13 cellular contexts compared by ENCODE assay signal in the genomic region with DNA sequence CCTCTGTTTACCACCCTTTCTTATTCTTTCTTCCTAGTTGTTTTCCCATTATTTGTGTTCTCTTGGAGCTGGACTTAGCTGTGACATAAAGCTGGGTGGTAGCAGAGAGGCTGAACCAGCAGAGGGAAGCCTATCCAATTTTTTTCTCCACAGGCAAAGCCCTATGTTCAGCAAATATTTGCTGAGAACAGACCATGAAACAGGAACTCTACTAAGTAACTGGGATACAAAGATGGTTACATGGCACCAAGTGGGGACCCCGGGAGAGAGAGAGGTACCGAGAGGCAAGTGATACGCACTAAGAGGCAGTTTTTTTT. TPM values are rescaled to one million over a fixed set of nuclear protein-coding genes. Genes with fewer than 3 reads are reported as not detected.
A peak's percentile ranks its signal among the peaks of the same experiment; 100 is the strongest.
DNase-seq lines count a peak whose midpoint lies in the region; ATAC-seq, FAIRE-seq and TF ChIP-seq lines count a peak whose summit lies in the region.
"Had no signal": no experiment of that assay in that cellular context is flagged by ENCODE, and none has a peak within 500 bp of the region (broad histone marks: within the 10 kb centered on the region; RNA-seq: fewer than 3 reads in every experiment).

No MANE protein-coding gene starts in this region.

- H3K27ac ChIP-seq in endothelial cell of umbilical vein (ENCODE audit: insufficient read depth, low read depth, low read length) (no peak overlapping the region), gastrocnemius medialis (peak overlapping the region; percentile 86 to 93 (median 90))

- CTCF ChIA-PET in endothelial cell of umbilical vein (lab: Charles Lee): interaction anchor here (0.7 to 3.1 kb wide), 29 partner anchors 8 to 285 kb away, joined by 3 to 49 read pairs (median 4); partner anchors contain the start of genes HAX1 and UBAP2L

- DNase-seq in DMS 273 (lab: John Stamatoyannopoulos, UW; ENCODE audit: unreplicated experiment) (peak; percentile 56), DMS 273 treated with DMSO at 0.1 percent for 48 hours (lab: John Stamatoyannopoulos, UW) (no peak), NCI-H69 (lab: John Stamatoyannopoulos, UW) (peak; percentile 14), endothelial cell of umbilical vein (ENCODE audit: low read depth, low spot score) (no peak), gastrocnemius medialis (no peak), foreskin melanocyte (no peak), iPS-NIHi11 (ENCODE audit: low spot score) (no peak), hippocampal formation (lab: John Stamatoyannopoulos, UW) (no peak)
- DNase-seq: activated T-cell treated with anti-CD3 and anti-CD28 coated beads, Interleukin-2, amount 50 U/mL, for 1 hour; GF-D8 had no signal

- no peak overlapping the region for H3K9ac ChIP-seq in endothelial cell of umbilical vein (replicated peaks; ENCODE audit: extremely low read depth, insufficient read depth, low read length)

- dilution Hi-C loops in endothelial cell of umbilical vein (cut with MboI; ENCODE audit: extremely low pct_ligation_motif_present, low sequenced_read_pairs): no loop called here

- POLR2A ChIA-PET in endothelial cell of umbilical vein (lab: Charles Lee): interaction anchor here (0.5 to 1.2 kb wide), 3 partner anchors 9 to 72 kb away, joined by 3 to 10 read pairs (median 6); partner anchors contain the start of gene UBAP2L

- no peaks in the 10 kb centered on the region for H4K20me1 ChIP-seq in endothelial cell of umbilical vein (replicated peaks; ENCODE audit: control insufficient read depth, extremely low read depth, insufficient read depth, low read length)

- no peaks in the 10 kb centered on the region for H3K9me1 ChIP-seq in endothelial cell of umbilical vein (replicated peaks; ENCODE audit: control insufficient read depth, extremely low read depth, insufficient read depth, low read length)

- H3K9me3 ChIP-seq in endothelial cell of umbilical vein (replicated peaks; ENCODE audit: control insufficient read depth, insufficient read depth, low read length) (no peaks in the 10 kb centered on the region), gastrocnemius medialis (no peaks in the 10 kb centered on the region)
- H3K9me3 ChIP-seq: tibial nerve had no signal

- H2AFZ ChIP-seq in endothelial cell of umbilical vein (ENCODE audit: low read depth, low read length): peak overlapping the region; percentile 65

- no peak for ATAC-seq in gastrocnemius medialis

- no TSS peak for BruUV-seq in endothelial cell of umbilical vein (replicated peaks; lab: Mats Ljungman, UMichigan)

- no peak for FAIRE-seq in endothelial cell of umbilical vein (lab: Jason Lieb, UNC)

- no peaks in the 10 kb centered on the region for H3K36me3 ChIP-seq in endothelial cell of umbilical vein (ENCODE audit: control insufficient read depth in 2 of 2, extremely low read depth in 1 of 2, insufficient read depth in 2 of 2, low read length in 2 of 2)
- no peaks in the 10 kb centered on the region for H3K36me3 ChIP-seq in gastrocnemius medialis
- H3K36me3 ChIP-seq: tibial nerve had no signal

- H3K79me2 ChIP-seq in endothelial cell of umbilical vein (ENCODE audit: control insufficient read depth, insufficient read depth, low read length): no peaks in the 10 kb centered on the region

- H3K4me3 ChIP-seq in endothelial cell of umbilical vein (replicated peaks in 1 of 3; ENCODE audit: insufficient read depth in 1 of 3, low read depth in 1 of 3, low read length in 3 of 3) (no peak overlapping the region), gastrocnemius medialis (no peak overlapping the region)
- H3K4me3 ChIP-seq: tibial nerve had no signal

- H3K4me1 ChIP-seq in endothelial cell of umbilical vein (ENCODE audit: control insufficient read depth, extremely low read depth, insufficient read depth, low read length) (no peaks in the 10 kb centered on the region), gastrocnemius medialis (peaks cover 4 to 12% of the 10 kb centered on the region in 2 donors)

- no peak for TF ChIP-seq POLR2A in endothelial cell of umbilical vein (IDR thresholded peaks at IDR 0.05; ENCODE audit: low read depth, low read length)
- no peak for TF ChIP-seq POLR2A in gastrocnemius medialis (IDR thresholded peaks at IDR 0.05)

- in situ Hi-C loops in gastrocnemius medialis (cut with MboI; ENCODE audit: low sequenced_read_pairs in 4 of 4): loop anchor here in 2 of 4 donors (10.0 kb wide), 1 partner anchor 75 kb away; the partner anchor contains the start of gene HAX1 (in 2 of the 2)

- H3K27me3 ChIP-seq in endothelial cell of umbilical vein (ENCODE audit: control insufficient read depth in 2 of 2, insufficient read depth in 2 of 2, low read length in 2 of 2) (peaks cover 0 to 4% of the 10 kb centered on the region in 2 experiments), gastrocnemius medialis (no peaks in the 10 kb centered on the region)
- H3K27me3 ChIP-seq: tibial nerve had no signal

- H3K4me2 ChIP-seq in endothelial cell of umbilical vein (ENCODE audit: insufficient read depth, low read length): peak overlapping the region; percentile 4

- intact Hi-C loops in endothelial cell of umbilical vein (cut with micrococcal nuclease) (loop anchor here (1.0 to 10.0 kb wide), 3 partner anchors 73 to 275 kb away; partner anchors contain the start of gene HAX1), gastrocnemius medialis (cut with DNase I; ENCODE audit: low total_unique reads) (loop anchor here (1.0 to 10.0 kb wide), 3 partner anchors 19 to 355 kb away; partner anchors contain the start of genes HAX1 and UBE2Q1)

- TF ChIP-seq CTCF in endothelial cell of umbilical vein (IDR thresholded peaks at IDR 0.05; ENCODE audit: extremely low read depth in 1 of 2, insufficient read depth in 1 of 2, low read depth in 1 of 2, low read length in 2 of 2): no peak
- TF ChIP-seq CTCF in gastrocnemius medialis (IDR thresholded peaks at IDR 0.05 in 4 of 5, conservative IDR thresholded peaks at IDR 0.05 in 1 of 5): no peak

TF ChIP-seq in endothelial cell of umbilical vein, 7 proteins besides CTCF, POLR2A, EP300 and RAD21:
- no peak for TF ChIP-seq POLR2AphosphoS5 (IDR thresholded peaks at IDR 0.05; ENCODE audit: insufficient read depth, low read depth, low read length)
- no peak for TF ChIP-seq MYC (IDR thresholded peaks at IDR 0.05; ENCODE audit: low read depth, low read length)
- no peak for TF ChIP-seq JUN (IDR thresholded peaks at IDR 0.05; ENCODE audit: borderline replicate concordance, insufficient read depth, insufficient read length, low read depth)
- no peak for TF ChIP-seq GATA2 (IDR thresholded peaks at IDR 0.05; ENCODE audit: insufficient read depth, insufficient read length, low read depth, low read length)
- no peak for TF ChIP-seq EZH2 (IDR thresholded peaks at IDR 0.05; ENCODE audit: borderline replicate concordance, low read depth, low read length, severe bottlenecking)
- no peak for TF ChIP-seq FOS (IDR thresholded peaks at IDR 0.05; ENCODE audit: borderline replicate concordance, insufficient read depth, low read length)
- TF ChIP-seq, protein P1, sequence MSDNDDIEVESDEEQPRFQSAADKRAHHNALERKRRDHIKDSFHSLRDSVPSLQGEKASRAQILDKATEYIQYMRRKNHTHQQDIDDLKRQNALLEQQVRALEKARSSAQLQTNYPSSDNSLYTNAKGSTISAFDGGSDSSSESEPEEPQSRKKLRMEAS (IDR thresholded peaks at IDR 0.05; ENCODE audit: insufficient read depth, insufficient read length): no peak
TF ChIP-seq in endothelial cell of umbilical vein: peak in this region for 0.

RNA-seq across cellular contexts. Expression of gene CFAP141, which starts 6.6 kb away (rescaled TPM):
- total RNA-seq in endothelial cell of umbilical vein: not detected in 2 replicates
- not detected in 2 replicates for polyA plus RNA-seq in endothelial cell of umbilical vein
- polyA plus RNA-seq in endothelial cell of umbilical vein (2011; cell fraction: cytosol; rRNA removed): 0.41 TPM in 1 of 2 replicates, not detected in the other
- polyA plus RNA-seq in endothelial cell of umbilical vein (2011; cell fraction: nucleus; rRNA removed): not detected in 2 replicates
- polyA plus RNA-seq in endothelial cell of umbilical vein (2012): not detected in 2 replicates
- polyA minus RNA-seq in endothelial cell of umbilical vein: not detected in 2 replicates
- not detected for polyA minus RNA-seq in endothelial cell of umbilical vein (2011; cell fraction: cytosol; rRNA and poly(A)+ RNA removed)
- not detected in 2 replicates for polyA minus RNA-seq in endothelial cell of umbilical vein (2011; cell fraction: nucleus; rRNA and poly(A)+ RNA removed)
- not detected for total RNA-seq in gastrocnemius medialis
- total RNA-seq: H7, tibial nerve had no signal
- polyA plus RNA-seq: esophagus had no signal

RNA-seq across cellular contexts. Expression of gene TPM3, which starts 7.6 kb away (rescaled TPM):
- 924 and 927 TPM in 2 replicates for total RNA-seq in endothelial cell of umbilical vein
- 318 and 395 TPM in 2 replicates for polyA plus RNA-seq in endothelial cell of umbilical vein
- polyA plus RNA-seq in endothelial cell of umbilical vein (2011; cell fraction: cytosol; rRNA removed): 562 and 745 TPM in 2 replicates
- 337 and 551 TPM in 2 replicates for polyA plus RNA-seq in endothelial cell of umbilical vein (2011; cell fraction: nucleus; rRNA removed)
- polyA plus RNA-seq in endothelial cell of umbilical vein (2012): 684 and 993 TPM in 2 replicates
- 233 and 252 TPM in 2 replicates for polyA minus RNA-seq in endothelial cell of umbilical vein
- 118 TPM for polyA minus RNA-seq in endothelial cell of umbilical vein (2011; cell fraction: cytosol; rRNA and poly(A)+ RNA removed)
- polyA minus RNA-seq in endothelial cell of umbilical vein (2011; cell fraction: nucleus; rRNA and poly(A)+ RNA removed): 96.0 and 101 TPM in 2 replicates
- total RNA-seq in gastrocnemius medialis: 1,000 to 10,000 TPM; 1,776 to 3,699 (median 2,786) TPM

RNA-seq across cellular contexts. Expression of gene UBAP2L, which starts 21.2 kb away (rescaled TPM):
- total RNA-seq in endothelial cell of umbilical vein (229 and 235 TPM in 2 replicates), gastrocnemius medialis (10 to 100 TPM; 38.5 to 72.8 (median 50.8) TPM)
- 280 and 323 TPM in 2 replicates for polyA plus RNA-seq in endothelial cell of umbilical vein
- polyA plus RNA-seq in endothelial cell of umbilical vein (2011; cell fraction: cytosol; rRNA removed): 109 and 127 TPM in 2 replicates
- polyA plus RNA-seq in endothelial cell of umbilical vein (2011; cell fraction: nucleus; rRNA removed): 442 and 476 TPM in 2 replicates
- polyA plus RNA-seq in endothelial cell of umbilical vein (2012): 123 and 166 TPM in 2 replicates
- polyA minus RNA-seq in endothelial cell of umbilical vein: 366 and 370 TPM in 2 replicates
- polyA minus RNA-seq in endothelial cell of umbilical vein (2011; cell fraction: cytosol; rRNA and poly(A)+ RNA removed): 60.5 TPM
- polyA minus RNA-seq in endothelial cell of umbilical vein (2011; cell fraction: nucleus; rRNA and poly(A)+ RNA removed): 247 and 358 TPM in 2 replicates

RNA-seq across cellular contexts. Expression of gene NUP210L, which starts 44.6 kb away (rescaled TPM):
- total RNA-seq in endothelial cell of umbilical vein (0.07 TPM in 1 of 2 replicates, not detected in the other), gastrocnemius medialis (under 1 TPM in 3 of 4 donors, not detected in 1; 0.07 to 0.24 (median 0.10) TPM)
- polyA plus RNA-seq in endothelial cell of umbilical vein: 0.01 TPM in 1 of 2 replicates, not detected in the other
- polyA plus RNA-seq in endothelial cell of umbilical vein (2011; cell fraction: cytosol; rRNA removed): 0.01 TPM in 1 of 2 replicates, not detected in the other
- polyA plus RNA-seq in endothelial cell of umbilical vein (2011; cell fraction: nucleus; rRNA removed): 0.07 TPM in 2 replicates
- not detected in 2 replicates for polyA plus RNA-seq in endothelial cell of umbilical vein (2012)
- polyA minus RNA-seq in endothelial cell of umbilical vein: 0.04 TPM in 1 of 2 replicates, not detected in the other
- not detected for polyA minus RNA-seq in endothelial cell of umbilical vein (2011; cell fraction: cytosol; rRNA and poly(A)+ RNA removed)
- 0.10 TPM in 2 replicates for polyA minus RNA-seq in endothelial cell of umbilical vein (2011; cell fraction: nucleus; rRNA and poly(A)+ RNA removed)

Comparison
In these comparisons a context has a peak if more than half of its experiments do, and no peak if none do; other contexts are left out.
1. DNase-seq: peak in DMS 273 (single experiment) and NCI-H69 (single experiment); none in DMS 273 treated with DMSO at 0.1 percent for 48 hours (single experiment), endothelial cell of umbilical vein (single experiment), gastrocnemius medialis (0 of 2), foreskin melanocyte (single experiment), iPS-NIHi11 (single experiment) and hippocampal formation (0 of 2).